In the genomic region with DNA sequence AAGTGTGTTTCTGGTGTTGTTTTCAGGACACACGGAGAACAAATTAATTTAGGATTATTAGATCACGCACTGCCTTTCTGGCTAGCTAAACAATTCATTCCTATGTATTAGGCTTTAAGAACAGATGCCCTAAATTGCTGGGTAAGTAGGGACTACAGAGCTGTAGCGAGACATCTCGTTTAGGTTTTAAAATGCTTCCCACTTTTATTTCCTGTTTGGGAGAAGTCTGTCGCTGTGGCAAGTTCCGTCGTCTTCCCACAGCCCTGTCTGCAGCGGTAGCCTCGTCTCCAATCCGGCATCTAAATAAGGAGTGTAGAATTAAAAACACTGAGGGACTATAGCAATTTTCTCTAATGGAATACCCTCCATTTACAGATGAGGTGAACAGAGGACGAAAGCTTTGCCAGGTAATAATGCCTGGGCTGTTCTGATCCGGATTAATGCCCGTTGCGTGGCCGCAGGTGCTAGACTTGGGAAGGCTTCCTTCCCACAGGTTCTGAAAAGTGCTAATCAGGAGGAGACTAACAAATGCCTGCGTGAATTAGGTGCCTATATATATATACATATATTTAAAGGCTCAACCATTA, we compare ENCODE assay signal across 9 cellular contexts. TPM values are rescaled to one million over a fixed set of nuclear protein-coding genes. Genes with fewer than 3 reads are reported as not detected.
DNase-seq lines count a peak whose midpoint lies in the region; ATAC-seq and TF ChIP-seq lines count a peak whose summit lies in the region.
"Had no signal": no experiment of that assay in that cellular context is flagged by ENCODE, and none has a peak within 500 bp of the region (broad histone marks: within the 10 kb centered on the region; RNA-seq: fewer than 3 reads in every experiment).

No MANE protein-coding gene starts in this region.

- no peak for TF ChIP-seq POLR2A in GM18505 (IDR thresholded peaks at IDR 0.05; ENCODE audit: borderline replicate concordance, extremely low read depth, insufficient read depth, insufficient read length)

- no peak overlapping the region for H3K27ac ChIP-seq in endodermal cell (ENCODE audit: low read depth, low read length)
- H3K27ac ChIP-seq in psoas muscle, result no peak overlapping the region

- H3K9ac ChIP-seq in endodermal cell (ENCODE audit: extremely low read depth, low read length, poor library complexity, severe bottlenecking), result peak overlapping the region; percentile 29

- intact Hi-C loops in psoas muscle (cut with DNase I), result no loop called here

- H3K9me3 ChIP-seq in endodermal cell (ENCODE audit: control insufficient read depth, low read length) (peaks cover 23% of the 10 kb centered on the region), psoas muscle (no peaks in the 10 kb centered on the region)

- H3K4me3 ChIP-seq in GM12864 (ENCODE audit: low read depth, low read length), result peak overlapping the region; percentile 84; the same call in 1 of the 2 replicates
- H3K4me3 ChIP-seq in endodermal cell (ENCODE audit: low read length), result peak overlapping the region; percentile 73
- H3K4me3 ChIP-seq in psoas muscle, result peak overlapping the region; percentile 83

- 8 to 20% methylated on average over 2 to 15 of the region's 16 CpGs for WGBS in endodermal cell (ENCODE audit: insufficient coverage in 1 of 2, insufficient read length in 1 of 2), 2 experiments
- 37 to 43% (median 41%) methylated on average over 16 of the region's 16 CpGs for WGBS in psoas muscle, 3 donors

- H3K36me3 ChIP-seq in endodermal cell (ENCODE audit: control insufficient read depth, insufficient read depth, low read length), result no peaks in the 10 kb centered on the region
- H3K36me3 ChIP-seq in psoas muscle (ENCODE audit: insufficient read depth in 1 of 2, low read depth in 1 of 2), result no peaks in the 10 kb centered on the region

- H3K27me3 Mint-ChIP-seq in endodermal cell (ENCODE audit: insufficient read depth), result peaks cover 27% of the 10 kb centered on the region

- no peaks in the 10 kb centered on the region for H3K4me1 ChIP-seq in endodermal cell (ENCODE audit: control insufficient read depth, insufficient read depth, low read length)
- H3K4me1 ChIP-seq in psoas muscle, result no peaks in the 10 kb centered on the region

- H3K4me1 Mint-ChIP-seq in endodermal cell, result peaks cover 15% of the 10 kb centered on the region

- ATAC-seq in psoas muscle (no peak), HG02870 (IDR thresholded peaks at IDR 0.05; ENCODE audit: unreplicated experiment) (no peak), omental fat pad (ENCODE audit: low FRiP score) (no peak), GM18505 (IDR thresholded peaks at IDR 0.05; ENCODE audit: unreplicated experiment) (no peak)

- DNase-seq in GM12864 (ENCODE audit: low read depth), result no peak
- peak; percentile 16 for DNase-seq in NCI-H748 treated with DMSO at 0.1 percent for 48 hours (lab: John Stamatoyannopoulos, UW)
- peak; percentile 64 for DNase-seq in endodermal cell
- DNase-seq in psoas muscle, result no peak
- no peak for DNase-seq in HEK293T (ENCODE audit: extremely low spot score)
- no peak for DNase-seq in omental fat pad (ENCODE audit: low spot score)
- DNase-seq: effector CD4-positive, alpha-beta T cell had no signal

- H3K4me3 Mint-ChIP-seq in endodermal cell, result peak overlapping the region; percentile 80

- peak overlapping the region; percentile 74 for H3K27ac Mint-ChIP-seq in endodermal cell

- H3K27me3 ChIP-seq in endodermal cell (ENCODE audit: control insufficient read depth, insufficient read depth, low read length, poor library complexity, severe bottlenecking) (peaks cover 22% of the 10 kb centered on the region), psoas muscle (ENCODE audit: insufficient read depth in 3 of 3, low read length in 2 of 3) (peaks cover 0 to 26% (median 1%) of the 10 kb centered on the region in 3 donors)

- H3K9me3 Mint-ChIP-seq in endodermal cell, result peaks cover 22% of the 10 kb centered on the region

- peaks cover 23% of the 10 kb centered on the region for H3K36me3 Mint-ChIP-seq in endodermal cell (ENCODE audit: low read depth)

- CTCF ChIA-PET in HEK293T (lab: Yijun Ruan, JAX), result no interaction called here

- POLR2A ChIA-PET in HEK293T (lab: Yijun Ruan, JAX), result interaction anchor here (0.7 to 1.7 kb wide), 2 partner anchors 9 to 10 kb away, joined by 4 to 6 read pairs; no protein-coding TSS in a partner anchor

- no peak for TF ChIP-seq CTCF in GM12864 (IDR thresholded peaks at IDR 0.05; ENCODE audit: low read depth, low read length, missing control alignments)
- no peak for TF ChIP-seq CTCF in endodermal cell (conservative IDR thresholded peaks at IDR 0.05)
- no peak for TF ChIP-seq CTCF in psoas muscle (IDR thresholded peaks at IDR 0.05)
- no peak for TF ChIP-seq CTCF in omental fat pad (IDR thresholded peaks at IDR 0.05)

TF ChIP-seq in HEK293T, 16 proteins besides CTCF, POLR2A, EP300 and RAD21:
- TF ChIP-seq SP1 (IDR thresholded peaks at IDR 0.05) (no peak), BHLHE40 (IDR thresholded peaks at IDR 0.05; ENCODE audit: borderline replicate concordance) (no peak), NFRKB (IDR thresholded peaks at IDR 0.05) (no peak), ZNF384 (IDR thresholded peaks at IDR 0.05) (no peak), TARDBP (IDR thresholded peaks at IDR 0.05) (no peak), FOXM1 (IDR thresholded peaks at IDR 0.05; ENCODE audit: borderline replicate concordance) (no peak), LEF1 (IDR thresholded peaks at IDR 0.05; ENCODE audit: borderline replicate concordance) (no peak), ARNT (IDR thresholded peaks at IDR 0.05) (no peak), L3MBTL2 (conservative IDR thresholded peaks at IDR 0.05) (no peak), FOXA1 (IDR thresholded peaks at IDR 0.05) (no peak), ELF4 (IDR thresholded peaks at IDR 0.05) (no peak)

RNA-seq across cellular contexts. Expression of a gene that starts 1.3 kb away (rescaled TPM):
- total RNA-seq in endodermal cell (10 to 100 TPM; 13.3 to 17.3 TPM), psoas muscle (under 1 TPM in 3 of 4 donors, not detected in 1; 0.06 to 0.75 (median 0.49) TPM), omental fat pad (1 to 10 TPM in 1 of 4 donors, under 1 TPM in 3; 0.46 to 1.9 (median 0.71) TPM)
- 19.8 TPM for polyA plus RNA-seq in endodermal cell (2013, experiment 1 of 2)
- polyA plus RNA-seq in endodermal cell (2013, experiment 2 of 2), result 19.7 TPM
- under 1 TPM in 2 of 3 donors, not detected in 1; 0.04 to 0.47 TPM for polyA plus RNA-seq in psoas muscle

Comparison
In these comparisons a context has a peak if more than half of its experiments do, and no peak if none do; other contexts are left out.
1. DNase-seq: peak in NCI-H748 treated with DMSO at 0.1 percent for 48 hours (single experiment) and endodermal cell (single experiment); none in GM12864 (single experiment), psoas muscle (0 of 2), HEK293T (single experiment) and omental fat pad (single experiment).
2. RNA of a gene that starts 1.3 kb away (total RNA-seq): 13.3 to 17.3 TPM in endodermal cell; 0.46 to 1.9 TPM in omental fat pad and 0.06 to 0.75 TPM in psoas muscle; every median in the first group is over 4 times any median in the second.
3. Peak in every context shown above with its lines, with median percentiles within 50 percentile points of each other: H3K4me3 ChIP-seq.